Comparison of ENCODE assay signal across 10 cellular contexts in genomic region chr11:133957926-133958325, GRCh38. TPM values are rescaled to one million over a fixed set of nuclear protein-coding genes. Genes with fewer than 3 reads are reported as not detected.
DNase-seq lines count a peak whose midpoint lies in the region; ATAC-seq, FAIRE-seq and TF ChIP-seq lines count a peak whose summit lies in the region.
"Had no signal": no experiment of that assay in that cellular context is flagged by ENCODE, and none has a peak within 500 bp of the region (broad histone marks: within the 10 kb centered on the region; RNA-seq: fewer than 3 reads in every experiment).

No MANE protein-coding gene starts in this region.

- TF ChIP-seq POLR2A in GM12891 (IDR thresholded peaks at IDR 0.05; ENCODE audit: low read depth, low read length) = no peak

- H3K9me3 ChIP-seq in BE2C = no peaks in the 10 kb centered on the region
- no peaks in the 10 kb centered on the region for H3K9me3 ChIP-seq in naive thymus-derived CD4-positive, alpha-beta T cell (ENCODE audit: control insufficient read depth in 2 of 3, low read length in 3 of 3)

- peaks cover 22 to 43% (median 35%) of the 10 kb centered on the region in 7 donors for H3K4me1 Mint-ChIP-seq in naive thymus-derived CD4-positive, alpha-beta T cell

- H3K27ac ChIP-seq in angular gyrus (ENCODE audit: low read depth, low read length) = peak overlapping the region; percentile 71
- H3K27ac ChIP-seq in naive thymus-derived CD4-positive, alpha-beta T cell (ENCODE audit: low read depth, low read length) = no peak overlapping the region

- peaks cover 11% of the 10 kb centered on the region for H3K4me1 ChIP-seq in BE2C
- peaks cover 11 to 17% of the 10 kb centered on the region in 2 donors for H3K4me1 ChIP-seq in naive thymus-derived CD4-positive, alpha-beta T cell (ENCODE audit: control insufficient read depth in 2 of 2, insufficient read depth in 2 of 2, low read length in 2 of 2)

- ATAC-seq in naive thymus-derived CD4-positive, alpha-beta T cell = no peak
- no peak for ATAC-seq in HG03460 (IDR thresholded peaks at IDR 0.05; ENCODE audit: unreplicated experiment)

- CTCF ChIA-PET in naive thymus-derived CD4-positive, alpha-beta T cell (lab: Charles Lee) = no interaction called here

- no peak for TF ChIP-seq CTCF in BE2C (IDR thresholded peaks at IDR 0.05; ENCODE audit: low read depth, low read length)

- peak overlapping the region; percentile 0 to 91 (median 88) for H3K27ac Mint-ChIP-seq in naive thymus-derived CD4-positive, alpha-beta T cell

- peak; percentile 47 for FAIRE-seq in GM12891 (lab: Jason Lieb, UNC)

- no peak for DNase-seq in BE2C
- DNase-seq in GM12891 (ENCODE audit: insufficient read length, low spot score) = no peak
- peak in 5 of 9 donors; percentile 14 to 35 (median 28) for DNase-seq in naive thymus-derived CD4-positive, alpha-beta T cell
- DNase-seq in NCI-H1930 (lab: John Stamatoyannopoulos, UW) = no peak
- DNase-seq in NCI-H524 (lab: John Stamatoyannopoulos, UW) = no peak
- no peak for DNase-seq in NOMO-1 (lab: John Stamatoyannopoulos, UW; ENCODE audit: unreplicated experiment in 2 of 2)
- DNase-seq: activated effector memory CD4-positive, alpha-beta T cell treated with anti-CD3 and anti-CD28 coated beads, Interleukin-2, amount 50 U/mL, for 16 hours; NCI-H1694 had no signal

- peaks cover 0 to 9% (median 0%) of the 10 kb centered on the region in 5 donors for H3K36me3 Mint-ChIP-seq in naive thymus-derived CD4-positive, alpha-beta T cell

- no peaks in the 10 kb centered on the region for H3K36me3 ChIP-seq in BE2C
- H3K36me3 ChIP-seq in naive thymus-derived CD4-positive, alpha-beta T cell (ENCODE audit: control insufficient read depth in 2 of 3, insufficient read depth in 3 of 3, low read length in 3 of 3) = no peaks in the 10 kb centered on the region

- intact Hi-C loops in naive thymus-derived CD4-positive, alpha-beta T cell (cut with micrococcal nuclease) = loop anchor here (1.0 to 5.0 kb wide), 10 partner anchors 9 to 374 kb away; partner anchors contain the start of genes VPS26B (in 2 of the 2), GLB1L2 (in 1 of the 2) and GLB1L3 (in 1 of the 2)

- no peaks in the 10 kb centered on the region for H3K9me3 Mint-ChIP-seq in naive thymus-derived CD4-positive, alpha-beta T cell

- peak overlapping the region; percentile 95 for H3K4me3 ChIP-seq in BE2C (ENCODE audit: low read depth, low read length)
- H3K4me3 ChIP-seq in naive thymus-derived CD4-positive, alpha-beta T cell (ENCODE audit: low read length) = no peak overlapping the region

- peak overlapping the region; percentile 89 to 96 (median 92) for H3K4me3 Mint-ChIP-seq in naive thymus-derived CD4-positive, alpha-beta T cell

- peaks cover 7 to 29% (median 16%) of the 10 kb centered on the region in 5 donors for H3K27me3 Mint-ChIP-seq in naive thymus-derived CD4-positive, alpha-beta T cell

- POLR2A ChIA-PET in naive thymus-derived CD4-positive, alpha-beta T cell (lab: Charles Lee) = interaction anchor here (1.1 to 2.6 kb wide), 5 partner anchors 11 to 88 kb away, joined by 3 to 14 read pairs (median 3); no protein-coding TSS in a partner anchor

- no peaks in the 10 kb centered on the region for H3K27me3 ChIP-seq in BE2C
- H3K27me3 ChIP-seq in naive thymus-derived CD4-positive, alpha-beta T cell (ENCODE audit: control insufficient read depth in 2 of 2, insufficient read depth in 2 of 2, low read length in 2 of 2) = no peaks in the 10 kb centered on the region

TF ChIP-seq in GM12891, 5 proteins besides CTCF, POLR2A, EP300 and RAD21:
- TF ChIP-seq SPI1 (IDR thresholded peaks at IDR 0.05; ENCODE audit: low read depth, low read length) = no peak
- no peak for TF ChIP-seq TAF1 (IDR thresholded peaks at IDR 0.05; ENCODE audit: low read depth, low read length)
- TF ChIP-seq POLR2AphosphoS5 (IDR thresholded peaks at IDR 0.05; ENCODE audit: low read depth, low read length) = no peak
- no peak for TF ChIP-seq POU2F2 (IDR thresholded peaks at IDR 0.05; ENCODE audit: low read depth, low read length)
- TF ChIP-seq PAX5 (IDR thresholded peaks at IDR 0.05; ENCODE audit: insufficient read depth, low read length, severe bottlenecking) = no peak

RNA-seq across cellular contexts. Expression of gene IGSF9B, which starts 1.2 kb away (rescaled TPM):
- polyA plus RNA-seq in BE2C (2012; ENCODE audit: insufficient read depth, insufficient read length, low read depth) = 112 TPM
- polyA plus RNA-seq in GM12891 (2012; ENCODE audit: low read depth, missing spikeins) = 1.6 TPM
- 100 to 1,000 TPM in 1 of 5 experiments, 10 to 100 TPM in 4; 17.6 to 155 (median 24.1) TPM for total RNA-seq in naive thymus-derived CD4-positive, alpha-beta T cell
- polyA plus RNA-seq in naive thymus-derived CD4-positive, alpha-beta T cell = 1 to 10 TPM; 1.2 to 2.3 TPM

Comparison
In these comparisons a context has a peak if more than half of its experiments do, and no peak if none do; other contexts are left out.
1. DNase-seq: peak in naive thymus-derived CD4-positive, alpha-beta T cell (5 of 9); none in BE2C (single experiment), GM12891 (single experiment), NCI-H1930 (0 of 2), NCI-H524 (0 of 2) and NOMO-1 (0 of 2).